ENCODE assay signal across 33 cellular contexts in genomic region chr14:21539154-21539940, GRCh38. TPM values are rescaled to one million over a fixed set of nuclear protein-coding genes. Genes with fewer than 3 reads are reported as not detected.
DNase-seq lines count a peak whose midpoint lies in the region; ATAC-seq and TF ChIP-seq lines count a peak whose summit lies in the region.
"Had no signal": no experiment of that assay in that cellular context is flagged by ENCODE, and none has a peak within 500 bp of the region (broad histone marks: within the 10 kb centered on the region; RNA-seq: fewer than 3 reads in every experiment).

No MANE protein-coding gene starts in this region.

- H3K27ac ChIP-seq in HUES48 (ENCODE audit: low read depth, low read length) = peak overlapping the region; percentile 81
- H3K27ac ChIP-seq: coronary artery, esophagus muscularis mucosa, lower lobe of right lung, right lobe of liver, thoracic aorta, vagina, VCaP had no signal

- peak overlapping the region; percentile 9 to 77 (median 62) for H3K4me3 Mint-ChIP-seq in brain
- no peak overlapping the region for H3K4me3 Mint-ChIP-seq in progenitor cell of endocrine pancreas (ENCODE audit: low read depth)
- H3K4me3 Mint-ChIP-seq: activated naive CD8-positive, alpha-beta T cell; activated T-cell treated with anti-CD3 and anti-CD28 coated beads, Interleukin-2, amount 50 U/mL, for 24 hours; stimulated activated naive CD8-positive, alpha-beta T cell treated with anti-CD3 and anti-CD28 coated beads, Interleukin-15, amount 100 ng/mL, for 72 hours; T-helper 2 cell treated with Interferon-gamma antibody and Interleukin-4, amounts not matched to agents 5 μg/mL and 100 μg/mL, for 36 hours had no signal

- TF ChIP-seq CTCF in brain (conservative IDR thresholded peaks at IDR 0.05) (no peak), progenitor cell of endocrine pancreas (IDR thresholded peaks at IDR 0.05; ENCODE audit: unreplicated experiment) (no peak)

- peak overlapping the region; percentile 53 to 96 (median 93) for H3K27ac Mint-ChIP-seq in brain
- peak overlapping the region; percentile 51 for H3K27ac Mint-ChIP-seq in progenitor cell of endocrine pancreas
- H3K27ac Mint-ChIP-seq: activated naive CD8-positive, alpha-beta T cell; activated T-cell treated with anti-CD3 and anti-CD28 coated beads, Interleukin-2, amount 50 U/mL, for 24 hours; stimulated activated naive CD8-positive, alpha-beta T cell treated with anti-CD3 and anti-CD28 coated beads, Interleukin-15, amount 100 ng/mL, for 72 hours; T-helper 2 cell treated with Interferon-gamma antibody and Interleukin-4, amounts not matched to agents 5 μg/mL and 100 μg/mL, for 36 hours had no signal

- H3K27me3 Mint-ChIP-seq in brain (peaks cover 13% of the 10 kb centered on the region), progenitor cell of endocrine pancreas (no peaks in the 10 kb centered on the region)

- H3K4me3 ChIP-seq in HUES48 (ENCODE audit: low read depth, low read length) (0 out of 2 replicates have a peak overlapping the region, but pooled peaks have one; percentile 1), iPS-18c (ENCODE audit: insufficient read depth, low read depth, low read length) (peak overlapping the region; percentile 17; the same call in 1 of the 2 replicates)
- H3K4me3 ChIP-seq: coronary artery, esophagus muscularis mucosa, lower lobe of right lung, right lobe of liver, thoracic aorta, vagina had no signal

- H3K36me3 Mint-ChIP-seq in brain (no peaks in the 10 kb centered on the region), progenitor cell of endocrine pancreas (ENCODE audit: insufficient read depth) (no peaks in the 10 kb centered on the region)
- H3K36me3 Mint-ChIP-seq: activated naive CD8-positive, alpha-beta T cell had no signal

- peaks cover 72% of the 10 kb centered on the region for H3K4me1 Mint-ChIP-seq in brain
- H3K4me1 Mint-ChIP-seq in progenitor cell of endocrine pancreas (ENCODE audit: low read depth) = peaks cover 36% of the 10 kb centered on the region

- no peaks in the 10 kb centered on the region for H3K36me3 ChIP-seq in HUES48 (ENCODE audit: control insufficient read depth, insufficient read depth, low read length)
- H3K36me3 ChIP-seq: esophagus muscularis mucosa, lower lobe of right lung, right lobe of liver, thoracic aorta, vagina had no signal

- H3K9me3 Mint-ChIP-seq in brain = no peaks in the 10 kb centered on the region
- H3K9me3 Mint-ChIP-seq in progenitor cell of endocrine pancreas (ENCODE audit: low read depth) = no peaks in the 10 kb centered on the region
- H3K9me3 Mint-ChIP-seq: activated T-cell treated with anti-CD3 and anti-CD28 coated beads, Interleukin-2, amount 50 U/mL, for 24 hours; nephron; stimulated activated naive CD8-positive, alpha-beta T cell treated with anti-CD3 and anti-CD28 coated beads, Interleukin-15, amount 100 ng/mL, for 72 hours; T-helper 2 cell treated with Interferon-gamma antibody and Interleukin-4, amounts not matched to agents 5 μg/mL and 100 μg/mL, for 36 hours had no signal

- no peak overlapping the region for H3K9ac ChIP-seq in HUES48 (ENCODE audit: low read depth, low read length)

- no peaks in the 10 kb centered on the region for H3K27me3 ChIP-seq in HUES48 (ENCODE audit: control insufficient read depth, insufficient read depth, low read length)
- H3K27me3 ChIP-seq: vagina had no signal

- no peak for DNase-seq in progenitor cell of endocrine pancreas (ENCODE audit: low spot score, unreplicated experiment)
- no peak for DNase-seq in dedifferentiated amniotic fluid mesenchymal stem cell (ENCODE audit: extremely low spot score)
- DNase-seq: activated CD4-positive, alpha-beta T cell treated with anti-CD3 and anti-CD28 coated beads for 4 hours; activated CD8-positive, alpha-beta memory T cell treated with anti-CD3 and anti-CD28 coated beads for 24 hours; activated effector memory CD4-positive, alpha-beta T cell treated with anti-CD3 and anti-CD28 coated beads, Interleukin-2, amount 50 U/mL, for 16 hours; activated T-cell treated with anti-CD3 and anti-CD28 coated beads, Interleukin-2, amount 50 U/mL, for 24 hours; DMS153; foreskin fibroblast; head of caudate nucleus; lower lobe of right lung; NCI-H1048; NCI-H446; NCI-H748 treated with DMSO at 0.1 percent for 48 hours; posterior cingulate gyrus; right lobe of liver; SIG-M5; stimulated activated naive CD8-positive, alpha-beta T cell treated with anti-CD3 and anti-CD28 coated beads, Interleukin-15, amount 100 ng/mL, for 72 hours had no signal

- H3K9me3 ChIP-seq in HUES48 (ENCODE audit: control insufficient read depth, insufficient read depth, low read length) (no peaks in the 10 kb centered on the region), iPS-18c (ENCODE audit: control insufficient read depth, insufficient read depth, low read length) (no peaks in the 10 kb centered on the region)
- H3K9me3 ChIP-seq: esophagus muscularis mucosa, lower lobe of right lung, right lobe of liver, thoracic aorta, vagina had no signal

- peaks cover 41% of the 10 kb centered on the region for H3K4me1 ChIP-seq in HUES48 (ENCODE audit: control insufficient read depth, insufficient read depth, low read length)
- H3K4me1 ChIP-seq: right lobe of liver had no signal

- ATAC-seq in GM21576 (IDR thresholded peaks at IDR 0.05; ENCODE audit: unreplicated experiment) = no peak
- ATAC-seq in GM18502 (IDR thresholded peaks at IDR 0.05; ENCODE audit: poor library complexity, unreplicated experiment) = no peak
- ATAC-seq: lower lobe of right lung; right lobe of liver; stimulated activated naive CD8-positive, alpha-beta T cell treated with anti-CD3 and anti-CD28 coated beads, Interleukin-15, amount 100 ng/mL, for 72 hours had no signal

RNA-seq across cellular contexts. Expression of gene SALL2, which starts 13.2 kb away (rescaled TPM):
- polyA plus RNA-seq in brain (ENCODE audit: insufficient read depth, low read depth, low replicate concordance) = 77.2 TPM
- 83.5 and 89.2 TPM in 2 replicates for total RNA-seq in progenitor cell of endocrine pancreas

RNA-seq across cellular contexts. Expression of gene METTL3, which starts 28.2 kb away (rescaled TPM):
- polyA plus RNA-seq in brain (ENCODE audit: insufficient read depth, low read depth, low replicate concordance) = 33.2 TPM
- total RNA-seq in progenitor cell of endocrine pancreas = 82.6 and 82.7 TPM in 2 replicates

RNA-seq across cellular contexts. Expression of gene OR10G3, which starts 40.5 kb away (rescaled TPM):
- polyA plus RNA-seq in brain (ENCODE audit: insufficient read depth, low read depth, low replicate concordance) = not detected
- not detected in 2 replicates for total RNA-seq in progenitor cell of endocrine pancreas
- total RNA-seq: esophagus muscularis mucosa, lower lobe of right lung, mucosa of gallbladder, right lobe of liver, thoracic aorta, vagina had no signal
- polyA plus RNA-seq: AG04450, BJ had no signal
